Comparison of ENCODE assay signal across 1 cellular context in genomic region chr6:39206250-39206721, GRCh38.
TF ChIP-seq lines count a peak whose summit lies in the region.

No MANE protein-coding gene starts in this region.

TF ChIP-seq in HepG2, 621 proteins besides CTCF, POLR2A, EP300 and RAD21:
- no peak for TF ChIP-seq PBX3 (CRISPR knock-in tag; IDR thresholded peaks at IDR 0.05; ENCODE audit: borderline replicate concordance)
- no peak for TF ChIP-seq ZNF318 (CRISPR knock-in tag; IDR thresholded peaks at IDR 0.05)
- TF ChIP-seq, protein P1, sequence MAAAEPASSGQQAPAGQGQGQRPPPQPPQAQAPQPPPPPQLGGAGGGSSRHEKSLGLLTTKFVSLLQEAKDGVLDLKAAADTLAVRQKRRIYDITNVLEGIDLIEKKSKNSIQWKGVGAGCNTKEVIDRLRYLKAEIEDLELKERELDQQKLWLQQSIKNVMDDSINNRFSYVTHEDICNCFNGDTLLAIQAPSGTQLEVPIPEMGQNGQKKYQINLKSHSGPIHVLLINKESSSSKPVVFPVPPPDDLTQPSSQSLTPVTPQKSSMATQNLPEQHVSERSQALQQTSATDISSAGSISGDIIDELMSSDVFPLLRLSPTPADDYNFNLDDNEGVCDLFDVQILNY (CRISPR knock-in tag; conservative IDR thresholded peaks at IDR 0.05), result no peak
- 0 out of 2 replicates have a peak, but pooled peaks have one; percentile 21 for TF ChIP-seq NFE2L2 (IDR thresholded peaks at IDR 0.05; ENCODE audit: low read length)
- TF ChIP-seq REL (CRISPR knock-in tag; conservative IDR thresholded peaks at IDR 0.05), result no peak
- no peak for TF ChIP-seq ELF1 (CRISPR knock-in tag; IDR thresholded peaks at IDR 0.05)
- TF ChIP-seq, protein P2, sequence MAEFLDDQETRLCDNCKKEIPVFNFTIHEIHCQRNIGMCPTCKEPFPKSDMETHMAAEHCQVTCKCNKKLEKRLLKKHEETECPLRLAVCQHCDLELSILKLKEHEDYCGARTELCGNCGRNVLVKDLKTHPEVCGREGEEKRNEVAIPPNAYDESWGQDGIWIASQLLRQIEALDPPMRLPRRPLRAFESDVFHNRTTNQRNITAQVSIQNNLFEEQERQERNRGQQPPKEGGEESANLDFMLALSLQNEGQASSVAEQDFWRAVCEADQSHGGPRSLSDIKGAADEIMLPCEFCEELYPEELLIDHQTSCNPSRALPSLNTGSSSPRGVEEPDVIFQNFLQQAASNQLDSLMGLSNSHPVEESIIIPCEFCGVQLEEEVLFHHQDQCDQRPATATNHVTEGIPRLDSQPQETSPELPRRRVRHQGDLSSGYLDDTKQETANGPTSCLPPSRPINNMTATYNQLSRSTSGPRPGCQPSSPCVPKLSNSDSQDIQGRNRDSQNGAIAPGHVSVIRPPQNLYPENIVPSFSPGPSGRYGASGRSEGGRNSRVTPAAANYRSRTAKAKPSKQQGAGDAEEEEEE (CRISPR knock-in tag; IDR thresholded peaks at IDR 0.05; ENCODE audit: borderline replicate concordance), result no peak
- TF ChIP-seq SNAPC4 (CRISPR knock-in tag; IDR thresholded peaks at IDR 0.05), result no peak
- TF ChIP-seq ZNF576 (CRISPR knock-in tag; IDR thresholded peaks at IDR 0.05), result no peak
- 0 out of 2 replicates have a peak, but pooled peaks have one; percentile 54 for TF ChIP-seq RFX5 (IDR thresholded peaks at IDR 0.05; ENCODE audit: low read depth, low read length)
- no peak for TF ChIP-seq ZNF335 (CRISPR knock-in tag; IDR thresholded peaks at IDR 0.05)
- TF ChIP-seq, protein P3, sequence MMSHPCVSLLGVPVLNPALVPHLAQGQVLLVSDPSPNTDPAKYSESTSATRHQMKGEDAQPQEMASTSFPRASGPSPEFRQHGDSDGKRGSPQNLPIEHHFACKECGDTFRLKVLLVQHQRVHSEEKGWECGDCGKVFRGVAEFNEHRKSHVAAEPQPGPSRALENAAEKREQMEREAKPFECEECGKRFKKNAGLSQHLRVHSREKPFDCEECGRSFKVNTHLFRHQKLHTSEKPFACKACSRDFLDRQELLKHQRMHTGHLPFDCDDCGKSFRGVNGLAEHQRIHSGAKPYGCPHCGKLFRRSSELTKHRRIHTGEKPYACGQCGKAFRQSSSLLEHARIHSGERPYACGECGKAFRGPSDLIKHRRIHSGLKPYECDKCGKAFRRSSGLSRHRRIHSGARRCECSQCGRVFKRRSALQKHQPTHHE (CRISPR knock-in tag; IDR thresholded peaks at IDR 0.05; ENCODE audit: borderline replicate concordance), result no peak
- TF ChIP-seq ZNF780A (CRISPR knock-in tag; IDR thresholded peaks at IDR 0.05), result no peak
- no peak for TF ChIP-seq SIX4 (CRISPR knock-in tag; IDR thresholded peaks at IDR 0.05)
- no peak for TF ChIP-seq ZNF704 (CRISPR knock-in tag; IDR thresholded peaks at IDR 0.05; ENCODE audit: borderline replicate concordance)
- TF ChIP-seq MAFK (conservative IDR thresholded peaks at IDR 0.05 in 1 of 2, IDR thresholded peaks at IDR 0.05 in 1 of 2; ENCODE audit: low read length in 2 of 2), result peak; percentile 99 to 100
- 0 out of 2 replicates have a peak, but pooled peaks have one; percentile 16 for TF ChIP-seq BORCS8-MEF2B (CRISPR knock-in tag; IDR thresholded peaks at IDR 0.05)
- TF ChIP-seq MLXIP (CRISPR knock-in tag; IDR thresholded peaks at IDR 0.05; ENCODE audit: borderline replicate concordance), result no peak
- no peak for TF ChIP-seq ZBTB39 (CRISPR knock-in tag; IDR thresholded peaks at IDR 0.05)
- TF ChIP-seq MAFG (CRISPR knock-in tag; IDR thresholded peaks at IDR 0.05), result peak; percentile 80
- TF ChIP-seq SALL2 (CRISPR knock-in tag; IDR thresholded peaks at IDR 0.05), result no peak
- peak; percentile 99 for TF ChIP-seq MAFF (IDR thresholded peaks at IDR 0.05; ENCODE audit: low read depth, low read length)
